In the genomic region with DNA sequence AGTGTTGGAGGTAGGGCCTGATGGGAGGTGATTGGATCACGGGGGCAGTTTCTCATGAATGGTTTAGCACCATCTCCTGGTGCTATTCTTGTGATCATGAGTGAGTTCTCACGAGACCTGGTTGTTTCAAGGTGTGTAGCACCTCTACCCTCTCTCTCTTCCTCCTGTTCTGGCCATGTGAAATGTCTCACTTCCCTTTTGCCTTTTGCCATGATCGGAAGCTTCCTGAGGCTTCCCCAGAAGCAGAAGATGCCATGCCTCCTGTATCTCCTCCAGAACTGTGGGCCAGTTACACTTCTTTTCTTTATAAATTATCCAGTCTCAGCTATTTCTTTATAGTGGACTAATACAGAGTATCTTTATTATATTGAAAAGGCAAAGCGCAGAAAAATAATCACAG, we compare ENCODE assay signal across 32 cellular contexts.
"Had no signal": no experiment of that assay in that cellular context is flagged by ENCODE, and none has a peak within 500 bp of the region (broad histone marks: within the 10 kb centered on the region; RNA-seq: fewer than 3 reads in every experiment).

No MANE protein-coding gene starts in this region.

- DNase-seq: activated CD4-positive, alpha-beta memory T cell treated with anti-CD3 and anti-CD28 coated beads, Interleukin-2, amount 10 ng/mL, durations not matched to agents 7 days and 5 days; activated CD4-positive, alpha-beta T cell treated with anti-CD3 and anti-CD28 coated beads for 1 hour; activated CD4-positive, alpha-beta T cell treated with anti-CD3 and anti-CD28 coated beads for 4 hours; activated CD4-positive, alpha-beta T cell treated with anti-CD3 and anti-CD28 coated beads, Interleukin-2, amount 10 ng/mL, durations not matched to agents 7 days and 5 days; activated CD4-positive, alpha-beta T cell treated with anti-CD3 and anti-CD28 coated beads, Interleukin-2, amount 50 U/mL, for 4 hours; activated CD8-positive, alpha-beta memory T cell treated with anti-CD3 and anti-CD28 coated beads, Interleukin-2, amount 50 U/mL, for 48 hours; activated gamma-delta T cell; activated naive CD4-positive, alpha-beta T cell; activated naive CD4-positive, alpha-beta T cell treated with anti-CD3 and anti-CD28 coated beads, Interleukin-2, amount 10 ng/mL, durations not matched to agents 7 days and 5 days; activated naive CD8-positive, alpha-beta T cell treated with anti-CD3 and anti-CD28 coated beads, Interleukin-2, amount 10 ng/mL, durations not matched to agents 7 days and 5 days; activated T-cell treated with anti-CD3 and anti-CD28 coated beads for 4 hours; activated T-cell treated with anti-CD3 and anti-CD28 coated beads, Interleukin-2, amount 50 U/mL, for 24 hours; activated T-cell treated with anti-CD3 and anti-CD28 coated beads, Interleukin-2, amount 50 U/mL, for 72 hours; amniotic stem cell; brain microvascular endothelial cell; caudate nucleus; cortex of kidney; effector CD4-positive, alpha-beta T cell; effector memory CD8-positive, alpha-beta T cell; esophagus squamous epithelium; foreskin melanocyte; heart right ventricle; T-helper 2 cell had no signal

- H3K79me2 ChIP-seq: hepatocyte had no signal

- H3K4me3 ChIP-seq: esophagus squamous epithelium, gastroesophageal sphincter, heart right ventricle, hepatocyte had no signal

- H3K36me3 Mint-ChIP-seq: activated naive CD4-positive, alpha-beta T cell treated with anti-CD3 and anti-CD28 coated beads, Interleukin-2, amount 10 ng/mL, durations not matched to agents 7 days and 5 days; activated naive CD4-positive, alpha-beta T cell treated with anti-CD3 and anti-CD28 coated beads, Interleukin-2, amount 50 U/mL, for 72 hours; activated naive CD8-positive, alpha-beta T cell treated with anti-CD3 and anti-CD28 coated beads, Interleukin-2, amount 10 ng/mL, durations not matched to agents 7 days and 5 days had no signal

- H3K4me1 ChIP-seq: esophagus squamous epithelium, gastroesophageal sphincter had no signal

- H3K4me3 Mint-ChIP-seq: activated CD4-positive, alpha-beta memory T cell treated with anti-CD3 and anti-CD28 coated beads, Interleukin-2, amount 10 ng/mL, durations not matched to agents 7 days and 5 days; activated CD4-positive, alpha-beta T cell treated with anti-CD3 and anti-CD28 coated beads, Interleukin-2, amount 10 ng/mL, durations not matched to agents 7 days and 5 days; activated naive CD4-positive, alpha-beta T cell treated with anti-CD3 and anti-CD28 coated beads, Interleukin-2, amount 10 ng/mL, durations not matched to agents 7 days and 5 days; activated naive CD8-positive, alpha-beta T cell treated with anti-CD3 and anti-CD28 coated beads, Interleukin-2, amount 10 ng/mL, durations not matched to agents 7 days and 5 days; activated T-cell treated with anti-CD3 and anti-CD28 coated beads, Interleukin-2, amount 50 U/mL, for 24 hours; activated T-cell treated with anti-CD3 and anti-CD28 coated beads, Interleukin-2, amount 50 U/mL, for 72 hours; effector memory CD8-positive, alpha-beta T cell; WTC11 had no signal

- H3K4me2 ChIP-seq: hepatocyte had no signal

- H3K27ac ChIP-seq: brain microvascular endothelial cell, epithelial cell of prostate, esophagus squamous epithelium, gastroesophageal sphincter, hepatocyte, VCaP had no signal

- H3K9me3 Mint-ChIP-seq: activated CD4-positive, alpha-beta memory T cell treated with anti-CD3 and anti-CD28 coated beads, Interleukin-2, amount 10 ng/mL, durations not matched to agents 7 days and 5 days; activated CD4-positive, alpha-beta T cell treated with anti-CD3 and anti-CD28 coated beads, Interleukin-2, amount 10 ng/mL, durations not matched to agents 7 days and 5 days; activated naive CD4-positive, alpha-beta T cell treated with anti-CD3 and anti-CD28 coated beads, Interleukin-2, amount 10 ng/mL, durations not matched to agents 7 days and 5 days; activated naive CD8-positive, alpha-beta T cell treated with anti-CD3 and anti-CD28 coated beads, Interleukin-2, amount 10 ng/mL, durations not matched to agents 7 days and 5 days; activated T-cell treated with anti-CD3 and anti-CD28 coated beads, Interleukin-2, amount 50 U/mL, for 24 hours; activated T-cell treated with anti-CD3 and anti-CD28 coated beads, Interleukin-2, amount 50 U/mL, for 72 hours; effector memory CD8-positive, alpha-beta T cell; WTC11 had no signal

- H3K27me3 ChIP-seq: brain microvascular endothelial cell, esophagus squamous epithelium, gastroesophageal sphincter, heart right ventricle, hepatocyte had no signal

- H2AFZ ChIP-seq: hepatocyte had no signal

- FAIRE-seq: astrocyte, colon, TTC549 had no signal

- H3K27ac Mint-ChIP-seq: activated CD4-positive, alpha-beta memory T cell treated with anti-CD3 and anti-CD28 coated beads, Interleukin-2, amount 10 ng/mL, durations not matched to agents 7 days and 5 days; activated CD4-positive, alpha-beta T cell treated with anti-CD3 and anti-CD28 coated beads, Interleukin-2, amount 10 ng/mL, durations not matched to agents 7 days and 5 days; activated naive CD4-positive, alpha-beta T cell treated with anti-CD3 and anti-CD28 coated beads, Interleukin-2, amount 10 ng/mL, durations not matched to agents 7 days and 5 days; activated naive CD8-positive, alpha-beta T cell treated with anti-CD3 and anti-CD28 coated beads, Interleukin-2, amount 10 ng/mL, durations not matched to agents 7 days and 5 days; activated T-cell treated with anti-CD3 and anti-CD28 coated beads, Interleukin-2, amount 50 U/mL, for 24 hours; activated T-cell treated with anti-CD3 and anti-CD28 coated beads, Interleukin-2, amount 50 U/mL, for 72 hours; WTC11 had no signal

- H3K9me3 ChIP-seq: esophagus squamous epithelium, gastroesophageal sphincter, heart right ventricle had no signal

- H3K27me3 Mint-ChIP-seq: activated CD4-positive, alpha-beta memory T cell treated with anti-CD3 and anti-CD28 coated beads, Interleukin-2, amount 10 ng/mL, durations not matched to agents 7 days and 5 days; activated CD4-positive, alpha-beta T cell treated with anti-CD3 and anti-CD28 coated beads, Interleukin-2, amount 10 ng/mL, durations not matched to agents 7 days and 5 days; activated naive CD4-positive, alpha-beta T cell treated with anti-CD3 and anti-CD28 coated beads, Interleukin-2, amount 10 ng/mL, durations not matched to agents 7 days and 5 days; activated naive CD8-positive, alpha-beta T cell treated with anti-CD3 and anti-CD28 coated beads, Interleukin-2, amount 10 ng/mL, durations not matched to agents 7 days and 5 days; activated T-cell treated with anti-CD3 and anti-CD28 coated beads, Interleukin-2, amount 50 U/mL, for 24 hours had no signal

- ATAC-seq: activated naive CD4-positive, alpha-beta T cell treated with anti-CD3 and anti-CD28 coated beads, Interleukin-2, amount 50 U/mL, for 72 hours; activated T-cell treated with anti-CD3 and anti-CD28 coated beads, Interleukin-2, amount 50 U/mL, for 72 hours; effector memory CD8-positive, alpha-beta T cell; gastroesophageal sphincter; WTC11 had no signal

- H3K4me1 Mint-ChIP-seq: activated CD4-positive, alpha-beta memory T cell treated with anti-CD3 and anti-CD28 coated beads, Interleukin-2, amount 10 ng/mL, durations not matched to agents 7 days and 5 days; activated CD4-positive, alpha-beta T cell treated with anti-CD3 and anti-CD28 coated beads, Interleukin-2, amount 10 ng/mL, durations not matched to agents 7 days and 5 days; activated naive CD4-positive, alpha-beta T cell treated with anti-CD3 and anti-CD28 coated beads, Interleukin-2, amount 10 ng/mL, durations not matched to agents 7 days and 5 days; activated naive CD8-positive, alpha-beta T cell treated with anti-CD3 and anti-CD28 coated beads, Interleukin-2, amount 10 ng/mL, durations not matched to agents 7 days and 5 days; WTC11 had no signal
